ENCODE assay signal across 21 cellular contexts in the genomic region with DNA sequence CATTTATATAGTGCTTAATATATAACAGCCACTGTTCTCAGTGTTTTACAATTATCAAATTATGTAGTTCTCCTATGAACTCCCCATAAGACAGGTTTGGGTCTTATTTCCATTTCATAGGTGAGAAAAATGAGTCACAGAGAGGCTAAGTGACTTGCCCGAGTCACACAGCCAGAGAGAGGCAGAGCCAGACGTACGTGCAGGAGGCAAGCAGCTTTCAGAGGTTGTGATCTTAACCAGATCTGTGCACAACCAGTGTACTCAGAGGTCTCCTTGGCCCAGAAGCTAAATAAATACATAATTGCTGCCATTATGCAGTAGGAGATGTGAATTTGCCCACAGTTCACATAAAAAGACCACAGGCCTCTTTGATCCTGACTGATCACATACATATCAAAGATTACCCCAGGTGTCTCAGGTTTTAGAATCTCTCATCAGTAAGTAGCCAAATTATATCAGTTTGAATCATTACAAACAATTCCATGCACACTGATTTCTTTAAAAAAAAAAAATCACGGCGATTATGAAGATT.
DNase-seq lines count a peak whose midpoint lies in the region; ATAC-seq and TF ChIP-seq lines count a peak whose summit lies in the region.
"Had no signal": no experiment of that assay in that cellular context is flagged by ENCODE, and none has a peak within 500 bp of the region (broad histone marks: within the 10 kb centered on the region; RNA-seq: fewer than 3 reads in every experiment).

No MANE protein-coding gene starts in this region.

- ATAC-seq in activated naive CD8-positive, alpha-beta T cell treated with anti-CD3 and anti-CD28 coated beads, Interleukin-2, amount 50 U/mL, for 24 hours, result peak; percentile 86
- ATAC-seq: A549 had no signal

- H3K4me1 ChIP-seq in Peyer's patch, result peaks cover 0 to 14% (median 0%) of the 10 kb centered on the region in 4 donors

- H3K4me3 Mint-ChIP-seq in activated naive CD8-positive, alpha-beta T cell treated with anti-CD3 and anti-CD28 coated beads, Interleukin-2, amount 50 U/mL, for 24 hours, result no peak overlapping the region
- H3K4me3 Mint-ChIP-seq: brain; dendritic cell treated with granulocyte-macrophage colony-stimulating factor and Interleukin-4, amounts not matched to agents 40 ng/mL and 50 ng/mL, for 4 days; neural crest cell had no signal

- no peaks in the 10 kb centered on the region for H3K36me3 ChIP-seq in Peyer's patch
- H3K36me3 ChIP-seq: right atrium auricular region, SJSA1, thoracic aorta had no signal

- TF ChIP-seq CTCF in foreskin fibroblast (IDR thresholded peaks at IDR 0.05; ENCODE audit: low read depth, low read length), result no peak
- TF ChIP-seq CTCF in Peyer's patch (IDR thresholded peaks at IDR 0.05), result no peak

- H3K9me3 ChIP-seq in Peyer's patch, result no peaks in the 10 kb centered on the region
- H3K9me3 ChIP-seq: A549, right atrium auricular region, SJSA1, thoracic aorta had no signal

- H3K27ac ChIP-seq in Peyer's patch, result no peak overlapping the region
- H3K27ac ChIP-seq: right atrium auricular region, SJSA1 had no signal

- no peaks in the 10 kb centered on the region for H3K27me3 ChIP-seq in Peyer's patch
- H3K27me3 ChIP-seq: right atrium auricular region, SJSA1 had no signal

- H3K4me3 ChIP-seq in foreskin fibroblast (ENCODE audit: low read depth in 1 of 2, low read length in 2 of 2) (no peak overlapping the region), Peyer's patch (no peak overlapping the region)
- H3K4me3 ChIP-seq: A549, right atrium auricular region, SJSA1, thoracic aorta had no signal

- peaks cover 65% of the 10 kb centered on the region for H3K4me1 Mint-ChIP-seq in activated naive CD8-positive, alpha-beta T cell treated with anti-CD3 and anti-CD28 coated beads, Interleukin-2, amount 50 U/mL, for 24 hours

- peak overlapping the region; percentile 60 for H3K27ac Mint-ChIP-seq in activated naive CD8-positive, alpha-beta T cell treated with anti-CD3 and anti-CD28 coated beads, Interleukin-2, amount 50 U/mL, for 24 hours
- H3K27ac Mint-ChIP-seq: dendritic cell treated with granulocyte-macrophage colony-stimulating factor and Interleukin-4, amounts not matched to agents 40 ng/mL and 50 ng/mL, for 4 days had no signal

- H3K27me3 Mint-ChIP-seq in activated naive CD8-positive, alpha-beta T cell treated with anti-CD3 and anti-CD28 coated beads, Interleukin-2, amount 50 U/mL, for 24 hours, result no peaks in the 10 kb centered on the region
- H3K27me3 Mint-ChIP-seq: CD4-positive, CD25-positive, alpha-beta regulatory T cell; dendritic cell treated with granulocyte-macrophage colony-stimulating factor and Interleukin-4, amounts not matched to agents 40 ng/mL and 50 ng/mL, for 4 days had no signal

- DNase-seq in NK-92 treated with Interleukin-12 subunit alpha and Interleukin-12 subunit beta, amount 100 ng/mL, for 24 hours (lab: John Stamatoyannopoulos, UW), result peak; percentile 1
- DNase-seq in NK-92 (lab: John Stamatoyannopoulos, UW; ENCODE audit: unreplicated experiment) (no peak), foreskin fibroblast (no peak), Peyer's patch (no peak), NCI-H2081 treated with DMSO at 0.1 percent for 48 hours (lab: John Stamatoyannopoulos, UW) (no peak)
- DNase-seq in activated CD4-positive, alpha-beta T cell treated with anti-CD3 and anti-CD28 coated beads, Interleukin-2, amount 50 U/mL, for 4 hours, result peak; percentile 5 to 10
- peak; percentile 38 for DNase-seq in activated naive CD8-positive, alpha-beta T cell treated with anti-CD3 and anti-CD28 coated beads, Interleukin-2, amount 50 U/mL, for 24 hours
- peak; percentile 22 to 34 for DNase-seq in stimulated activated CD8-positive, alpha-beta memory T cell treated with anti-CD3 and anti-CD28 coated beads, Interleukin-15, amount 100 ng/mL, for 48 hours (ENCODE audit: low read depth in 2 of 2)
- DNase-seq: EL, glutamatergic neuron, KBM-7, mesenchymal stem cell, NCI-H1048 had no signal

- H3K9me3 Mint-ChIP-seq in activated naive CD8-positive, alpha-beta T cell treated with anti-CD3 and anti-CD28 coated beads, Interleukin-2, amount 50 U/mL, for 24 hours, result peaks cover 8% of the 10 kb centered on the region
- H3K9me3 Mint-ChIP-seq: dendritic cell treated with granulocyte-macrophage colony-stimulating factor and Interleukin-4, amounts not matched to agents 40 ng/mL and 50 ng/mL, for 4 days had no signal

- H3K36me3 Mint-ChIP-seq in activated naive CD8-positive, alpha-beta T cell treated with anti-CD3 and anti-CD28 coated beads, Interleukin-2, amount 50 U/mL, for 24 hours (ENCODE audit: low read depth), result peaks cover 50% of the 10 kb centered on the region
- H3K36me3 Mint-ChIP-seq: brain had no signal

- no peak for TF ChIP-seq POLR2A in Peyer's patch (IDR thresholded peaks at IDR 0.05)

Comparison
In these comparisons a context has a peak if more than half of its experiments do, and no peak if none do; other contexts are left out.
1. DNase-seq: peak in NK-92 treated with Interleukin-12 subunit alpha and Interleukin-12 subunit beta, amount 100 ng/mL, for 24 hours (single experiment), activated CD4-positive, alpha-beta T cell treated with anti-CD3 and anti-CD28 coated beads, Interleukin-2, amount 50 U/mL, for 4 hours (2 of 2), activated naive CD8-positive, alpha-beta T cell treated with anti-CD3 and anti-CD28 coated beads, Interleukin-2, amount 50 U/mL, for 24 hours (single experiment) and stimulated activated CD8-positive, alpha-beta memory T cell treated with anti-CD3 and anti-CD28 coated beads, Interleukin-15, amount 100 ng/mL, for 48 hours (2 of 2); none in NK-92 (single experiment), foreskin fibroblast (0 of 2), Peyer's patch (0 of 3) and NCI-H2081 treated with DMSO at 0.1 percent for 48 hours (single experiment).